In the genomic region with DNA sequence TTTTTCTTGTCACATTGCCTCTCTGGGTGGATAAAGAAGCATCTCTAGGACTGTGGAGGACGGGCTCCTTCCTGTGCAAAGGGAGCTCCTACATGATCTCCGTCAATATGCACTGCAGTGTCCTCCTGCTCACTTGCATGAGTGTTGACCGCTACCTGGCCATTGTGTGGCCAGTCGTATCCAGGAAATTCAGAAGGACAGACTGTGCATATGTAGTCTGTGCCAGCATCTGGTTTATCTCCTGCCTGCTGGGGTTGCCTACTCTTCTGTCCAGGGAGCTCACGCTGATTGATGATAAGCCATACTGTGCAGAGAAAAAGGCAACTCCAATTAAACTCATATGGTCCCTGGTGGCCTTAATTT, we compare ENCODE assay signal across 18 cellular contexts. TPM values are rescaled to one million over a fixed set of nuclear protein-coding genes. Genes with fewer than 3 reads are reported as not detected.
DNase-seq lines count a peak whose midpoint lies in the region; ATAC-seq and TF ChIP-seq lines count a peak whose summit lies in the region.
"Had no signal": no experiment of that assay in that cellular context is flagged by ENCODE, and none has a peak within 500 bp of the region (broad histone marks: within the 10 kb centered on the region; RNA-seq: fewer than 3 reads in every experiment).

No MANE protein-coding gene starts in this region.

- no peaks in the 10 kb centered on the region for H4K20me1 ChIP-seq in HCT116 (ENCODE audit: insufficient read depth)

- no peak overlapping the region for H3K9ac ChIP-seq in HCT116 (ENCODE audit: low read length)
- peak overlapping the region; percentile 50 to 66 for H3K9ac ChIP-seq in mucosa of rectum (ENCODE audit: low read depth in 1 of 2, low read length in 2 of 2)

- no peaks in the 10 kb centered on the region for H3K27me3 Mint-ChIP-seq in activated CD8-positive, alpha-beta memory T cell treated with anti-CD3 and anti-CD28 coated beads, Interleukin-2, amount 10 ng/mL, durations not matched to agents 7 days and 5 days
- H3K27me3 Mint-ChIP-seq in activated CD4-positive, alpha-beta memory T cell treated with anti-CD3 and anti-CD28 coated beads, Interleukin-2, amount 10 ng/mL, durations not matched to agents 7 days and 5 days = no peaks in the 10 kb centered on the region

- H3K27ac ChIP-seq in HCT116 (ENCODE audit: low read depth, low read length) (peak overlapping the region; percentile 42), mucosa of rectum (ENCODE audit: low read depth in 2 of 2, low read length in 2 of 2) (peak overlapping the region; percentile 68 to 76)
- H3K27ac ChIP-seq: HL-60, suprapubic skin had no signal

- TF ChIP-seq CTCF in HCT116 (IDR thresholded peaks at IDR 0.05 in 2 of 3, conservative IDR thresholded peaks at IDR 0.05 in 1 of 3; ENCODE audit: borderline replicate concordance in 1 of 3, insufficient read depth in 1 of 3, low read depth in 2 of 3, low read length in 2 of 3) = no peak

- no TSS peak for BruUV-seq in HCT116 (replicated peaks; lab: Mats Ljungman, UMichigan)

- peak; percentile 7 for ATAC-seq in activated CD8-positive, alpha-beta memory T cell treated with anti-CD3 and anti-CD28 coated beads, Interleukin-2, amount 10 ng/mL, durations not matched to agents 7 days and 5 days
- ATAC-seq in HCT116 = no peak
- ATAC-seq in HG02852 (IDR thresholded peaks at IDR 0.05; ENCODE audit: unreplicated experiment) = no peak
- no peak for ATAC-seq in HG03196 (IDR thresholded peaks at IDR 0.05; ENCODE audit: unreplicated experiment)

- H3K4me3 Mint-ChIP-seq in activated CD8-positive, alpha-beta memory T cell treated with anti-CD3 and anti-CD28 coated beads, Interleukin-2, amount 10 ng/mL, durations not matched to agents 7 days and 5 days = peak overlapping the region; percentile 84
- H3K4me3 Mint-ChIP-seq in activated CD4-positive, alpha-beta memory T cell treated with anti-CD3 and anti-CD28 coated beads, Interleukin-2, amount 10 ng/mL, durations not matched to agents 7 days and 5 days = peak overlapping the region; percentile 81
- H3K4me3 Mint-ChIP-seq: endodermal cell had no signal

- TF ChIP-seq POLR2A in HCT116 (IDR thresholded peaks at IDR 0.05; ENCODE audit: borderline replicate concordance, extremely low read depth, insufficient read depth, insufficient read length) = no peak

- H3K9me3 Mint-ChIP-seq in activated CD8-positive, alpha-beta memory T cell treated with anti-CD3 and anti-CD28 coated beads, Interleukin-2, amount 10 ng/mL, durations not matched to agents 7 days and 5 days (ENCODE audit: low read depth) = no peaks in the 10 kb centered on the region
- H3K9me3 Mint-ChIP-seq in activated CD4-positive, alpha-beta memory T cell treated with anti-CD3 and anti-CD28 coated beads, Interleukin-2, amount 10 ng/mL, durations not matched to agents 7 days and 5 days = no peaks in the 10 kb centered on the region
- H3K9me3 Mint-ChIP-seq: endodermal cell had no signal

- DNase-seq in activated CD8-positive, alpha-beta memory T cell treated with anti-CD3 and anti-CD28 coated beads, Interleukin-2, amount 10 ng/mL, durations not matched to agents 7 days and 5 days = no peak
- no peak for DNase-seq in activated CD8-positive, alpha-beta memory T cell treated with anti-CD3 and anti-CD28 coated beads, Interleukin-2, amount 50 U/mL, for 4 hours
- DNase-seq in HCT116 (ENCODE audit: low read depth, low spot score) (no peak), NCI-H774 (lab: John Stamatoyannopoulos, UW) (no peak)
- no peak for DNase-seq in activated CD4-positive, alpha-beta memory T cell treated with anti-CD3 and anti-CD28 coated beads, Interleukin-2, amount 10 ng/mL, durations not matched to agents 7 days and 5 days
- DNase-seq: activated CD4-positive, CD25-positive, alpha-beta regulatory T cell treated with anti-CD3 and anti-CD28 coated beads, Interleukin-2, amount 50 U/mL, for 72 hours; endodermal cell; foreskin melanocyte; NCI-H187; NCI-H510A; OCI-M1; posterior cingulate gyrus had no signal

- H3K9me3 ChIP-seq in HCT116 (ENCODE audit: control insufficient read depth in 1 of 2, insufficient read depth in 1 of 2, low read depth in 1 of 2, low read length in 2 of 2) (no peaks in the 10 kb centered on the region), mucosa of rectum (ENCODE audit: control insufficient read depth in 2 of 2, low read length in 2 of 2) (no peaks in the 10 kb centered on the region)
- H3K9me3 ChIP-seq: suprapubic skin had no signal

- CTCF ChIA-PET in activated CD8-positive, alpha-beta memory T cell treated with anti-CD3 and anti-CD28 coated beads, Interleukin-2, amount 10 ng/mL, durations not matched to agents 7 days and 5 days (lab: Charles Lee) = interaction anchor here (1.0 to 2.2 kb wide), 6 partner anchors 9 to 42 kb away, joined by 3 to 9 read pairs (median 6); a partner anchor contains a TSS
- CTCF ChIA-PET in HCT116 (lab: Charles Lee) = interaction anchor here (1.2 kb wide), 1 partner anchor 10 kb away, joined by 3 read pairs; a partner anchor contains a TSS
- CTCF ChIA-PET in activated CD4-positive, alpha-beta memory T cell treated with anti-CD3 and anti-CD28 coated beads, Interleukin-2, amount 10 ng/mL, durations not matched to agents 7 days and 5 days (lab: Charles Lee) = interaction anchor here (0.6 to 3.6 kb wide), 6 partner anchors 8 to 63 kb away, joined by 3 to 19 read pairs (median 7); a partner anchor contains a TSS

- peaks cover 72% of the 10 kb centered on the region for H3K36me3 Mint-ChIP-seq in activated CD8-positive, alpha-beta memory T cell treated with anti-CD3 and anti-CD28 coated beads, Interleukin-2, amount 10 ng/mL, durations not matched to agents 7 days and 5 days
- peaks cover 62% of the 10 kb centered on the region for H3K36me3 Mint-ChIP-seq in activated CD4-positive, alpha-beta memory T cell treated with anti-CD3 and anti-CD28 coated beads, Interleukin-2, amount 10 ng/mL, durations not matched to agents 7 days and 5 days (ENCODE audit: low read depth)

- intact Hi-C loops in HCT116 (cut with micrococcal nuclease) = no loop called here

- peak overlapping the region; percentile 88 for H3K27ac Mint-ChIP-seq in activated CD8-positive, alpha-beta memory T cell treated with anti-CD3 and anti-CD28 coated beads, Interleukin-2, amount 10 ng/mL, durations not matched to agents 7 days and 5 days
- peak overlapping the region; percentile 84 for H3K27ac Mint-ChIP-seq in activated CD4-positive, alpha-beta memory T cell treated with anti-CD3 and anti-CD28 coated beads, Interleukin-2, amount 10 ng/mL, durations not matched to agents 7 days and 5 days
- H3K27ac Mint-ChIP-seq: endodermal cell had no signal

- no peaks in the 10 kb centered on the region for H3K9me2 ChIP-seq in HCT116 (ENCODE audit: insufficient read depth)

- H3K36me3 ChIP-seq in HCT116 (ENCODE audit: control insufficient read depth in 1 of 2, insufficient read depth in 2 of 2, low read length in 2 of 2) (no peaks in the 10 kb centered on the region), mucosa of rectum (ENCODE audit: control insufficient read depth in 2 of 2, insufficient read depth in 2 of 2, low read length in 2 of 2) (no peaks in the 10 kb centered on the region)
- H3K36me3 ChIP-seq: suprapubic skin had no signal

- H3K4me3 ChIP-seq in HCT116 (replicated peaks in 1 of 2; ENCODE audit: low read depth in 1 of 2, low read length in 2 of 2) (no peak overlapping the region), mucosa of rectum (ENCODE audit: low read length in 2 of 2) (peak overlapping the region; percentile 45 to 65)
- H3K4me3 ChIP-seq: suprapubic skin had no signal

- H3K27me3 ChIP-seq in HCT116 (ENCODE audit: insufficient read depth, low read length) = no peaks in the 10 kb centered on the region
- no peaks in the 10 kb centered on the region for H3K27me3 ChIP-seq in mucosa of rectum (ENCODE audit: control insufficient read depth in 2 of 2, insufficient read depth in 2 of 2, low read length in 2 of 2)

- RAD21 ChIA-PET in HCT116 (lab: Charles Lee; ENCODE audit: low non-redundant PET in 1 of 2, low total read pairs in 2 of 2, uncharacterized antibody in 2 of 2, unreplicated experiment in 2 of 2) = no interaction called here

- POLR2A ChIA-PET in HCT116 (lab: Charles Lee) = interaction anchor here (1.1 to 2.2 kb wide), 2 partner anchors 9 to 23 kb away, joined by 4 to 8 read pairs; a partner anchor contains a TSS
- POLR2A ChIA-PET in activated CD4-positive, alpha-beta memory T cell treated with anti-CD3 and anti-CD28 coated beads, Interleukin-2, amount 10 ng/mL, durations not matched to agents 7 days and 5 days (lab: Charles Lee) = interaction anchor here (0.8 to 13.1 kb wide), 12 partner anchors 9 to 63 kb away, joined by 3 to 931 read pairs (median 9); a partner anchor contains a TSS

- H3K4me1 Mint-ChIP-seq in activated CD8-positive, alpha-beta memory T cell treated with anti-CD3 and anti-CD28 coated beads, Interleukin-2, amount 10 ng/mL, durations not matched to agents 7 days and 5 days = peaks cover 66% of the 10 kb centered on the region
- peaks cover 66% of the 10 kb centered on the region for H3K4me1 Mint-ChIP-seq in activated CD4-positive, alpha-beta memory T cell treated with anti-CD3 and anti-CD28 coated beads, Interleukin-2, amount 10 ng/mL, durations not matched to agents 7 days and 5 days

- H3K4me1 ChIP-seq in HCT116 (ENCODE audit: control insufficient read depth in 1 of 2, insufficient read depth in 2 of 2, low read length in 2 of 2) (peaks cover 65 to 86% of the 10 kb centered on the region in 2 experiments), mucosa of rectum (ENCODE audit: control insufficient read depth in 2 of 2, insufficient read depth in 2 of 2, low read length in 2 of 2) (no peaks in the 10 kb centered on the region)
- H3K4me1 ChIP-seq: suprapubic skin had no signal

- peaks cover 80% of the 10 kb centered on the region for H3K79me2 ChIP-seq in HCT116 (ENCODE audit: insufficient read depth, low read length)

- TF ChIP-seq RAD21 in HCT116 (IDR thresholded peaks at IDR 0.05; ENCODE audit: low read depth) = no peak

- peak overlapping the region; percentile 11; the same call in 1 of the 2 replicates for H3K4me2 ChIP-seq in HCT116 (ENCODE audit: low read length)

- no peak overlapping the region for H2AFZ ChIP-seq in HCT116 (ENCODE audit: low read depth, low read length, poor library complexity, severe bottlenecking)

RNA-seq across cellular contexts. Expression of a gene that starts 0.5 kb away (rescaled TPM):
- 100 to 1,000 TPM; 107 to 182 TPM for total RNA-seq in activated CD8-positive, alpha-beta memory T cell treated with anti-CD3 and anti-CD28 coated beads, Interleukin-2, amount 10 ng/mL, durations not matched to agents 7 days and 5 days
- 1.1 TPM for total RNA-seq in HCT116 (2021; ENCODE audit: unreplicated experiment)
- 1.1 and 1.6 TPM in 2 replicates for polyA plus RNA-seq in HCT116 (2012)
- 100 to 1,000 TPM; 111 TPM for total RNA-seq in activated CD4-positive, alpha-beta memory T cell treated with anti-CD3 and anti-CD28 coated beads, Interleukin-2, amount 10 ng/mL, durations not matched to agents 7 days and 5 days
- total RNA-seq: bronchial epithelial cell, endodermal cell, suprapubic skin had no signal

RNA-seq across cellular contexts. Expression of a gene that starts 9.6 kb away (rescaled TPM):
- total RNA-seq in activated CD8-positive, alpha-beta memory T cell treated with anti-CD3 and anti-CD28 coated beads, Interleukin-2, amount 10 ng/mL, durations not matched to agents 7 days and 5 days = 100 to 1,000 TPM; 514 to 528 TPM
- 472 TPM for total RNA-seq in HCT116 (2021; ENCODE audit: unreplicated experiment)
- 307 and 351 TPM in 2 replicates for polyA plus RNA-seq in HCT116 (2012)
- 100 to 1,000 TPM; 673 to 683 TPM for total RNA-seq in activated CD4-positive, alpha-beta memory T cell treated with anti-CD3 and anti-CD28 coated beads, Interleukin-2, amount 10 ng/mL, durations not matched to agents 7 days and 5 days

RNA-seq across cellular contexts. Expression of a gene that starts 34.8 kb away (rescaled TPM):
- total RNA-seq in activated CD8-positive, alpha-beta memory T cell treated with anti-CD3 and anti-CD28 coated beads, Interleukin-2, amount 10 ng/mL, durations not matched to agents 7 days and 5 days = not detected
- total RNA-seq in HCT116 (2021; ENCODE audit: unreplicated experiment) = not detected
- not detected in 2 replicates for polyA plus RNA-seq in HCT116 (2012)
- not detected for total RNA-seq in activated CD4-positive, alpha-beta memory T cell treated with anti-CD3 and anti-CD28 coated beads, Interleukin-2, amount 10 ng/mL, durations not matched to agents 7 days and 5 days
- total RNA-seq: bronchial epithelial cell, endodermal cell, suprapubic skin had no signal

Comparison
In these comparisons a context has a peak if more than half of its experiments do, and no peak if none do; other contexts are left out.
1. H3K4me3 ChIP-seq: peak in mucosa of rectum (2 of 2); none in HCT116 (0 of 2).
2. RNA of a gene that starts 0.5 kb away (total RNA-seq): 107 to 182 TPM in activated CD8-positive, alpha-beta memory T cell treated with anti-CD3 and anti-CD28 coated beads, Interleukin-2, amount 10 ng/mL, durations not matched to agents 7 days and 5 days and 111 TPM in activated CD4-positive, alpha-beta memory T cell treated with anti-CD3 and anti-CD28 coated beads, Interleukin-2, amount 10 ng/mL, durations not matched to agents 7 days and 5 days; 1.1 TPM in HCT116 (single experiment); every median in the first group is over 10 times any median in the second.